Comparison of ENCODE assay signal across 8 cellular contexts in genomic region chr19:18173054-18173571, GRCh38. TPM values are rescaled to one million over a fixed set of nuclear protein-coding genes. Genes with fewer than 3 reads are reported as not detected.
A peak's percentile ranks its signal among the peaks of the same experiment; 100 is the strongest.
DNase-seq lines count a peak whose midpoint lies in the region; ATAC-seq lines count a peak whose summit lies in the region.

No MANE protein-coding gene starts in this region.

- peaks cover 7 to 12% of the 10 kb centered on the region in 2 donors for H3K36me3 Mint-ChIP-seq in CD4-positive, alpha-beta memory T cell
- peaks cover 14% of the 10 kb centered on the region for H3K36me3 Mint-ChIP-seq in activated T-helper 2 cell treated with anti-CD3 and anti-CD28 coated beads, Interferon-gamma antibody, Interleukin-2, Interleukin-4, amounts not matched to agents 10 μg/mL and 5 μg/mL and 100 μg/mL, durations not matched to agents 14 hours and 24 hours and 36 hours (ENCODE audit: low read depth)
- H3K36me3 Mint-ChIP-seq in immature natural killer cell = peaks cover 2 to 10% (median 10%) of the 10 kb centered on the region in 3 donors

- intact Hi-C loops in CD4-positive, alpha-beta memory T cell (cut with micrococcal nuclease) = loop anchor here (2.0 kb wide), 1 partner anchor 20 kb away; the partner anchor contains the start of gene MPV17L2
- intact Hi-C loops in activated T-helper 2 cell treated with anti-CD3 and anti-CD28 coated beads, Interferon-gamma antibody, Interleukin-2, Interleukin-4, amounts not matched to agents 10 μg/mL and 5 μg/mL and 100 μg/mL, durations not matched to agents 14 hours and 24 hours and 36 hours (cut with micrococcal nuclease) = no loop called here

- H3K27ac Mint-ChIP-seq in CD4-positive, alpha-beta memory T cell = peak overlapping the region in 5 of 7 donors; percentile 52 to 87 (median 84)
- peak overlapping the region; percentile 58 for H3K27ac Mint-ChIP-seq in activated T-helper 2 cell treated with anti-CD3 and anti-CD28 coated beads, Interferon-gamma antibody, Interleukin-2, Interleukin-4, amounts not matched to agents 10 μg/mL and 5 μg/mL and 100 μg/mL, durations not matched to agents 14 hours and 24 hours and 36 hours
- H3K27ac Mint-ChIP-seq in immature natural killer cell = peak overlapping the region; percentile 55 to 82 (median 64)

- WGBS in thymus = 46% methylated on average over 18 of the region's 18 CpGs

- H3K4me3 Mint-ChIP-seq in CD4-positive, alpha-beta memory T cell = peak overlapping the region; percentile 22 to 96 (median 90)
- peak overlapping the region; percentile 85 for H3K4me3 Mint-ChIP-seq in activated T-helper 2 cell treated with anti-CD3 and anti-CD28 coated beads, Interferon-gamma antibody, Interleukin-2, Interleukin-4, amounts not matched to agents 10 μg/mL and 5 μg/mL and 100 μg/mL, durations not matched to agents 14 hours and 24 hours and 36 hours (ENCODE audit: low read depth)
- peak overlapping the region; percentile 73 to 91 (median 89) for H3K4me3 Mint-ChIP-seq in immature natural killer cell

- peak; percentile 5 for ATAC-seq in HG02588 (IDR thresholded peaks at IDR 0.05; ENCODE audit: unreplicated experiment)
- no peak for ATAC-seq in GM21390 (IDR thresholded peaks at IDR 0.05; ENCODE audit: unreplicated experiment)

- CTCF ChIA-PET in CD4-positive, alpha-beta memory T cell (lab: Charles Lee; ENCODE audit: partially characterized antibody) = interaction anchor here (1.3 to 3.1 kb wide), 2 partner anchors 9 to 60 kb away, joined by 3 to 20 read pairs; no protein-coding TSS in a partner anchor

- DNase-seq in CD4-positive, alpha-beta memory T cell = no peak
- DNase-seq in activated T-helper 2 cell treated with anti-CD3 and anti-CD28 coated beads, Interferon-gamma antibody, Interleukin-2, Interleukin-4, amounts not matched to agents 10 μg/mL and 5 μg/mL and 100 μg/mL, durations not matched to agents 14 hours and 24 hours and 36 hours (ENCODE audit: low spot score) = no peak
- peak in 1 of 3 donors; percentile 27 for DNase-seq in immature natural killer cell
- DNase-seq in activated effector memory CD4-positive, alpha-beta T cell treated with anti-CD3 and anti-CD28 coated beads, Interleukin-2, amount 50 U/mL, for 16 hours = no peak
- no peak for DNase-seq in activated CD4-positive, alpha-beta T cell treated with anti-CD3 and anti-CD28 coated beads for 4 hours

- POLR2A ChIA-PET in CD4-positive, alpha-beta memory T cell (lab: Charles Lee; ENCODE audit: partially characterized antibody) = no interaction called here

- peak overlapping the region; percentile 62 for H3K27ac ChIP-seq in CD4-positive, alpha-beta memory T cell (ENCODE audit: low read depth, low read length)
- peak overlapping the region; percentile 36 for H3K27ac ChIP-seq in thymus (ENCODE audit: low read depth)

- H3K27me3 Mint-ChIP-seq in CD4-positive, alpha-beta memory T cell = no peaks in the 10 kb centered on the region
- H3K27me3 Mint-ChIP-seq in activated T-helper 2 cell treated with anti-CD3 and anti-CD28 coated beads, Interferon-gamma antibody, Interleukin-2, Interleukin-4, amounts not matched to agents 10 μg/mL and 5 μg/mL and 100 μg/mL, durations not matched to agents 14 hours and 24 hours and 36 hours (ENCODE audit: low read depth) = no peaks in the 10 kb centered on the region
- H3K27me3 Mint-ChIP-seq in immature natural killer cell (ENCODE audit: low read depth in 3 of 3) = peaks cover 0 to 3% (median 3%) of the 10 kb centered on the region in 3 donors

- H3K36me3 ChIP-seq in CD4-positive, alpha-beta memory T cell (ENCODE audit: insufficient read depth, low read length) = no peaks in the 10 kb centered on the region
- peaks cover 16% of the 10 kb centered on the region for H3K36me3 ChIP-seq in thymus (ENCODE audit: control insufficient read depth, insufficient read depth)

- H3K27me3 ChIP-seq in CD4-positive, alpha-beta memory T cell (ENCODE audit: insufficient read depth, low read length) = no peaks in the 10 kb centered on the region
- peaks cover 2% of the 10 kb centered on the region for H3K27me3 ChIP-seq in thymus (ENCODE audit: control insufficient read depth, insufficient read depth)

- no peaks in the 10 kb centered on the region for H3K9me3 ChIP-seq in CD4-positive, alpha-beta memory T cell (ENCODE audit: control insufficient read depth in 1 of 2, low read length in 2 of 2)
- no peaks in the 10 kb centered on the region for H3K9me3 ChIP-seq in thymus (ENCODE audit: control insufficient read depth)

- H3K4me1 Mint-ChIP-seq in CD4-positive, alpha-beta memory T cell = peaks cover 4 to 21% (median 11%) of the 10 kb centered on the region in 4 donors
- peaks cover 22% of the 10 kb centered on the region for H3K4me1 Mint-ChIP-seq in activated T-helper 2 cell treated with anti-CD3 and anti-CD28 coated beads, Interferon-gamma antibody, Interleukin-2, Interleukin-4, amounts not matched to agents 10 μg/mL and 5 μg/mL and 100 μg/mL, durations not matched to agents 14 hours and 24 hours and 36 hours (ENCODE audit: low read depth)
- H3K4me1 Mint-ChIP-seq in immature natural killer cell = peaks cover 23 to 25% of the 10 kb centered on the region in 2 donors

- peaks cover 18% of the 10 kb centered on the region for H3K4me1 ChIP-seq in CD4-positive, alpha-beta memory T cell (ENCODE audit: insufficient read depth, low read length)
- peaks cover 5% of the 10 kb centered on the region for H3K4me1 ChIP-seq in thymus (ENCODE audit: control insufficient read depth, insufficient read depth, low read length)

- no peaks in the 10 kb centered on the region for H3K9me3 Mint-ChIP-seq in CD4-positive, alpha-beta memory T cell
- no peaks in the 10 kb centered on the region for H3K9me3 Mint-ChIP-seq in activated T-helper 2 cell treated with anti-CD3 and anti-CD28 coated beads, Interferon-gamma antibody, Interleukin-2, Interleukin-4, amounts not matched to agents 10 μg/mL and 5 μg/mL and 100 μg/mL, durations not matched to agents 14 hours and 24 hours and 36 hours
- H3K9me3 Mint-ChIP-seq in immature natural killer cell = no peaks in the 10 kb centered on the region

- peak overlapping the region in 1 of 2 donors; percentile 77 for H3K4me3 ChIP-seq in CD4-positive, alpha-beta memory T cell (ENCODE audit: low read length in 2 of 2)
- no peak overlapping the region for H3K4me3 ChIP-seq in thymus (ENCODE audit: low read length)

RNA-seq across cellular contexts. Expression of gene IFI30, which starts 0.5 kb away (rescaled TPM):
- 10 to 100 TPM; 48.3 to 56.9 TPM for total RNA-seq in CD4-positive, alpha-beta memory T cell
- polyA plus RNA-seq in CD4-positive, alpha-beta memory T cell = 10 to 100 TPM in 1 of 2 donors, 1 to 10 TPM in 1; 6.3 to 16.7 TPM
- total RNA-seq in activated T-helper 2 cell treated with anti-CD3 and anti-CD28 coated beads, Interferon-gamma antibody, Interleukin-2, Interleukin-4, amounts not matched to agents 10 μg/mL and 5 μg/mL and 100 μg/mL, durations not matched to agents 14 hours and 24 hours and 36 hours = 37.0 and 41.2 TPM in 2 replicates
- polyA plus RNA-seq in immature natural killer cell = 100 to 1,000 TPM in 1 of 3 donors, 10 to 100 TPM in 2; 49.0 to 184 (median 83.1) TPM
- polyA plus RNA-seq in thymus = 237 TPM

RNA-seq across cellular contexts. Expression of gene MPV17L2, which starts 19.9 kb away (rescaled TPM):
- 1 to 10 TPM; 7.6 to 7.8 TPM for total RNA-seq in CD4-positive, alpha-beta memory T cell
- polyA plus RNA-seq in CD4-positive, alpha-beta memory T cell = 10 to 100 TPM; 10.5 to 13.7 TPM
- 14.5 and 14.8 TPM in 2 replicates for total RNA-seq in activated T-helper 2 cell treated with anti-CD3 and anti-CD28 coated beads, Interferon-gamma antibody, Interleukin-2, Interleukin-4, amounts not matched to agents 10 μg/mL and 5 μg/mL and 100 μg/mL, durations not matched to agents 14 hours and 24 hours and 36 hours
- polyA plus RNA-seq in immature natural killer cell (10 to 100 TPM; 12.2 to 17.7 (median 15.4) TPM), thymus (13.4 TPM)

RNA-seq across cellular contexts. Expression of gene PIK3R2, which starts 20.1 kb away (rescaled TPM):
- total RNA-seq in CD4-positive, alpha-beta memory T cell = 10 to 100 TPM; 18.1 to 23.0 TPM
- 1 to 10 TPM; 1.5 to 6.6 TPM for polyA plus RNA-seq in CD4-positive, alpha-beta memory T cell
- total RNA-seq in activated T-helper 2 cell treated with anti-CD3 and anti-CD28 coated beads, Interferon-gamma antibody, Interleukin-2, Interleukin-4, amounts not matched to agents 10 μg/mL and 5 μg/mL and 100 μg/mL, durations not matched to agents 14 hours and 24 hours and 36 hours = 19.4 and 21.4 TPM in 2 replicates
- 1 to 10 TPM; 1.7 to 4.7 (median 3.5) TPM for polyA plus RNA-seq in immature natural killer cell
- 15.1 TPM for polyA plus RNA-seq in thymus

RNA-seq across cellular contexts. Expression of gene RAB3A, which starts 30.7 kb away (rescaled TPM):
- 1 to 10 TPM; 4.7 to 4.8 TPM for total RNA-seq in CD4-positive, alpha-beta memory T cell
- polyA plus RNA-seq in CD4-positive, alpha-beta memory T cell = 1 to 10 TPM in 1 of 2 donors, under 1 TPM in 1; 0.59 to 1.0 TPM
- 6.3 and 7.4 TPM in 2 replicates for total RNA-seq in activated T-helper 2 cell treated with anti-CD3 and anti-CD28 coated beads, Interferon-gamma antibody, Interleukin-2, Interleukin-4, amounts not matched to agents 10 μg/mL and 5 μg/mL and 100 μg/mL, durations not matched to agents 14 hours and 24 hours and 36 hours
- polyA plus RNA-seq in immature natural killer cell (1 to 10 TPM in 2 of 3 donors, under 1 TPM in 1; 0.77 to 1.1 (median 1.1) TPM), thymus (1.0 TPM)

RNA-seq across cellular contexts. Expression of gene PDE4C, which starts 53.1 kb away (rescaled TPM):
- total RNA-seq in CD4-positive, alpha-beta memory T cell = under 1 TPM in 1 of 2 experiments, not detected in 1; 0.52 TPM
- not detected for polyA plus RNA-seq in CD4-positive, alpha-beta memory T cell
- 0.14 TPM in 2 replicates for total RNA-seq in activated T-helper 2 cell treated with anti-CD3 and anti-CD28 coated beads, Interferon-gamma antibody, Interleukin-2, Interleukin-4, amounts not matched to agents 10 μg/mL and 5 μg/mL and 100 μg/mL, durations not matched to agents 14 hours and 24 hours and 36 hours
- polyA plus RNA-seq in immature natural killer cell (not detected), thymus (0.34 TPM)
